ENCODE assay signal across 15 cellular contexts in the genomic region with DNA sequence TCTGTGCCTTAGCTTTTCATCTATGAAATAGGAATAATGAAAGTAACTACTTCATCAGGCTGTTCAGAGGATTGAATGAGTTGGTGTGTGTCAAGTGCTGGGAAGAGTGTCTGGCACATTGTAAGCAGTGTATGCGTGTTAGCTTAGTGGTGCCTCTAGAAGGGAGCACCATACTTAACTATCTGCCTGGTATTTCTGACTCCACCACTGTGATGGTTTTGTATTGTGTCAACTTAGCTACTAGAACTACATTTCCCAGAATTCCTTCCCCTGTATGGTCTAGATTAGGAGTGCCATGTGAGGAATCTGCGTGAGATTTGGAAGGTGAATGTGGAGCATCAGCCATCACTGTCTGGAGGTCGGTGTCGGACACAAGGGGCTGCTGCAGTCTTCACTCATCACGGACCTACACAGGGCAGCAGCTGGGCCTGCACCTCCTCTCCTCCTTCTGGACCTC.
DNase-seq lines count a peak whose midpoint lies in the region; ATAC-seq and TF ChIP-seq lines count a peak whose summit lies in the region.
"Had no signal": no experiment of that assay in that cellular context is flagged by ENCODE, and none has a peak within 500 bp of the region (broad histone marks: within the 10 kb centered on the region; RNA-seq: fewer than 3 reads in every experiment).

No MANE protein-coding gene starts in this region.

- H3K27ac ChIP-seq in dorsolateral prefrontal cortex (peak overlapping the region in 58 of 59 donors; percentile 46 to 99 (median 94)), upper lobe of right lung (peak overlapping the region; percentile 78)

- no peak for TF ChIP-seq CTCF in dorsolateral prefrontal cortex (IDR thresholded peaks at IDR 0.05 in 54 of 56, conservative IDR thresholded peaks at IDR 0.05 in 2 of 56; ENCODE audit: low read depth in 1 of 56, partially characterized antibody in 56 of 56)
- no peak for TF ChIP-seq CTCF in upper lobe of right lung (IDR thresholded peaks at IDR 0.05)

- no peaks in the 10 kb centered on the region for H3K36me3 ChIP-seq in upper lobe of right lung

- no peaks in the 10 kb centered on the region for H3K27me3 ChIP-seq in dorsolateral prefrontal cortex
- no peaks in the 10 kb centered on the region for H3K27me3 ChIP-seq in upper lobe of right lung

- H3K4me3 Mint-ChIP-seq in activated CD4-positive, alpha-beta T cell treated with anti-CD3 and anti-CD28 coated beads for 36 hours: no peak overlapping the region
- no peak overlapping the region for H3K4me3 Mint-ChIP-seq in activated CD4-positive, alpha-beta T cell treated with anti-CD3 and anti-CD28 coated beads, Interleukin-2, amount 10 ng/mL, durations not matched to agents 7 days and 5 days
- H3K4me3 Mint-ChIP-seq: memory B cell, T-cell had no signal

- no peaks in the 10 kb centered on the region for H3K9me3 Mint-ChIP-seq in activated CD4-positive, alpha-beta T cell treated with anti-CD3 and anti-CD28 coated beads for 36 hours (ENCODE audit: low read depth)
- no peaks in the 10 kb centered on the region for H3K9me3 Mint-ChIP-seq in activated CD4-positive, alpha-beta T cell treated with anti-CD3 and anti-CD28 coated beads, Interleukin-2, amount 10 ng/mL, durations not matched to agents 7 days and 5 days
- H3K9me3 Mint-ChIP-seq: memory B cell, T-cell had no signal

- intact Hi-C loops in activated CD4-positive, alpha-beta T cell treated with anti-CD3 and anti-CD28 coated beads for 36 hours (cut with DNase I, micrococcal nuclease): no loop called here
- intact Hi-C loops in dorsolateral prefrontal cortex (cut with DNase I): loop anchor here in 1 of 2 donors (10.0 kb wide), 1 partner anchor 434 kb away; no protein-coding TSS in a partner anchor
- intact Hi-C loops in upper lobe of right lung (cut with DNase I): no loop called here

- CTCF ChIA-PET in activated CD4-positive, alpha-beta T cell treated with anti-CD3 and anti-CD28 coated beads for 36 hours (lab: Charles Lee): interaction anchor here (0.7 to 3.4 kb wide), 4 partner anchors 9 to 122 kb away, joined by 3 to 17 read pairs (median 3); no protein-coding TSS in a partner anchor
- CTCF ChIA-PET in activated CD4-positive, alpha-beta T cell treated with anti-CD3 and anti-CD28 coated beads, Interleukin-2, amount 10 ng/mL, durations not matched to agents 7 days and 5 days (lab: Charles Lee): interaction anchor here (1.5 kb wide), 1 partner anchor 9 kb away, joined by 6 read pairs; no protein-coding TSS in a partner anchor

- no peaks in the 10 kb centered on the region for H3K4me1 Mint-ChIP-seq in activated CD4-positive, alpha-beta T cell treated with anti-CD3 and anti-CD28 coated beads for 36 hours
- H3K4me1 Mint-ChIP-seq in activated CD4-positive, alpha-beta T cell treated with anti-CD3 and anti-CD28 coated beads, Interleukin-2, amount 10 ng/mL, durations not matched to agents 7 days and 5 days: no peaks in the 10 kb centered on the region
- H3K4me1 Mint-ChIP-seq: memory B cell, T-cell had no signal

- POLR2A ChIA-PET in activated CD4-positive, alpha-beta T cell treated with anti-CD3 and anti-CD28 coated beads for 36 hours (lab: Charles Lee): no interaction called here
- POLR2A ChIA-PET in activated CD4-positive, alpha-beta T cell treated with anti-CD3 and anti-CD28 coated beads, Interleukin-2, amount 10 ng/mL, durations not matched to agents 7 days and 5 days (lab: Charles Lee): no interaction called here

- H3K4me3 ChIP-seq in dorsolateral prefrontal cortex: no peak overlapping the region
- H3K4me3 ChIP-seq in upper lobe of right lung: no peak overlapping the region

- no peak overlapping the region for H3K27ac Mint-ChIP-seq in activated CD4-positive, alpha-beta T cell treated with anti-CD3 and anti-CD28 coated beads for 36 hours
- no peak overlapping the region for H3K27ac Mint-ChIP-seq in activated CD4-positive, alpha-beta T cell treated with anti-CD3 and anti-CD28 coated beads, Interleukin-2, amount 10 ng/mL, durations not matched to agents 7 days and 5 days
- H3K27ac Mint-ChIP-seq: memory B cell, T-cell had no signal

- ATAC-seq in activated CD4-positive, alpha-beta T cell treated with anti-CD3 and anti-CD28 coated beads for 36 hours: peak; percentile 44
- ATAC-seq in upper lobe of right lung: peak; percentile 37
- no peak for ATAC-seq in HG02798 (IDR thresholded peaks at IDR 0.05; ENCODE audit: poor library complexity, unreplicated experiment)
- ATAC-seq in GM19455 (IDR thresholded peaks at IDR 0.05; ENCODE audit: unreplicated experiment): no peak
- ATAC-seq: T-cell had no signal

- H3K36me3 Mint-ChIP-seq in activated CD4-positive, alpha-beta T cell treated with anti-CD3 and anti-CD28 coated beads for 36 hours (ENCODE audit: low read depth): no peaks in the 10 kb centered on the region
- H3K36me3 Mint-ChIP-seq in activated CD4-positive, alpha-beta T cell treated with anti-CD3 and anti-CD28 coated beads, Interleukin-2, amount 10 ng/mL, durations not matched to agents 7 days and 5 days (ENCODE audit: low read depth): no peaks in the 10 kb centered on the region
- H3K36me3 Mint-ChIP-seq: memory B cell, T-cell had no signal

- no peaks in the 10 kb centered on the region for H3K9me3 ChIP-seq in upper lobe of right lung

- peaks cover 30% of the 10 kb centered on the region for H3K4me1 ChIP-seq in upper lobe of right lung

- H3K27me3 Mint-ChIP-seq in activated CD4-positive, alpha-beta T cell treated with anti-CD3 and anti-CD28 coated beads for 36 hours: peaks cover 2% of the 10 kb centered on the region
- H3K27me3 Mint-ChIP-seq in activated CD4-positive, alpha-beta T cell treated with anti-CD3 and anti-CD28 coated beads, Interleukin-2, amount 10 ng/mL, durations not matched to agents 7 days and 5 days: no peaks in the 10 kb centered on the region

- DNase-seq in activated CD4-positive, alpha-beta T cell treated with anti-CD3 and anti-CD28 coated beads for 36 hours: no peak
- no peak for DNase-seq in activated CD4-positive, alpha-beta T cell treated with anti-CD3 and anti-CD28 coated beads, Interleukin-2, amount 10 ng/mL, durations not matched to agents 7 days and 5 days
- DNase-seq in dorsolateral prefrontal cortex: no peak
- peak; percentile 48 for DNase-seq in myocyte (ENCODE audit: low read depth)
- DNase-seq in upper lobe of right lung: no peak
- DNase-seq in stimulated activated naive CD4-positive, alpha-beta T cell (lab: John Stamatoyannopoulos, UW): no peak
- DNase-seq: 8988T; DMS79; NCI-H524 treated with DMSO at 0.1 percent for 48 hours; small intestine; stimulated activated CD8-positive, alpha-beta memory T cell treated with anti-CD3 and anti-CD28 coated beads, Interleukin-4, amount 100 ng/mL, for 48 hours; T-cell had no signal

Comparison
In these comparisons a context has a peak if more than half of its experiments do, and no peak if none do; other contexts are left out.
1. ATAC-seq: peak in activated CD4-positive, alpha-beta T cell treated with anti-CD3 and anti-CD28 coated beads for 36 hours (single experiment) and upper lobe of right lung (single experiment); none in HG02798 (single experiment) and GM19455 (single experiment).